In the genomic region with DNA sequence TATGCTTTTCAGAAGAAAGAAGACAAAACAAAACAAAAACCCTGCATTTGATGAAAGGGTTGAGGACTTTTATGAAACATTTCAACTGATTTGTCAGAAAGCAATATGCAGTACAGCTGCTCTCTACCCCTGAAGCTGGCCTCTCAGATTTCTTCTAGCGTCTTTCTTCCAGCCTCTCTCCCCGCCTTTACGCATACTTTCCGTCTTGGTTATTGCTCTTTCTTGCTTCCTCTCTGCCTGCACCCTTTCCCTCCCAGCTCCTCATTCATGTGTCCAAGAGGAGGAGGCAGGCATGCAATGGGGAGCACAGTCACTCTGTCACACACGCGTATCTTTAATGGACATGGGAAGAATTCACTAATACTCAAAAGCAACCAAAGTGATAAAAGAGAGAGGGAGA, we compare ENCODE assay signal across 9 cellular contexts.
A peak's percentile ranks its signal among the peaks of the same experiment; 100 is the strongest.
DNase-seq lines count a peak whose midpoint lies in the region; ATAC-seq and TF ChIP-seq lines count a peak whose summit lies in the region.
"Had no signal": no experiment of that assay in that cellular context is flagged by ENCODE, and none has a peak within 500 bp of the region (broad histone marks: within the 10 kb centered on the region; RNA-seq: fewer than 3 reads in every experiment).

No MANE protein-coding gene starts in this region.

- intact Hi-C loops in Right ventricle myocardium inferior (cut with DNase I) (no loop called here), cardiac septum (cut with DNase I) (no loop called here)

- DNase-seq in Right ventricle myocardium inferior (ENCODE audit: missing footprints): no peak
- no peak for DNase-seq in cardiac septum (ENCODE audit: low spot score)
- peak; percentile 84 for DNase-seq in fibroblast of the conjunctiva (ENCODE audit: low read depth)
- peak; percentile 58 for DNase-seq in non-pigmented ciliary epithelial cell (ENCODE audit: low read depth)
- DNase-seq in NCI-H82 treated with DMSO at 0.1 percent for 48 hours (lab: John Stamatoyannopoulos, UW; ENCODE audit: unreplicated experiment): no peak
- DNase-seq in erythroblast (lab: John Stamatoyannopoulos, UW): no peak
- DNase-seq: endodermal cell had no signal

- peak; percentile 59 for ATAC-seq in Right ventricle myocardium inferior
- no peak for ATAC-seq in GM18870 (IDR thresholded peaks at IDR 0.05; ENCODE audit: unreplicated experiment)
- ATAC-seq in GM18861 (IDR thresholded peaks at IDR 0.05; ENCODE audit: unreplicated experiment): no peak

- TF ChIP-seq POLR2A in erythroblast (IDR thresholded peaks at IDR 0.05; ENCODE audit: low read length): no peak

Comparison
In these comparisons a context has a peak if more than half of its experiments do, and no peak if none do; other contexts are left out.
1. DNase-seq: peak in fibroblast of the conjunctiva (single experiment) and non-pigmented ciliary epithelial cell (single experiment); none in Right ventricle myocardium inferior (single experiment), cardiac septum (single experiment), NCI-H82 treated with DMSO at 0.1 percent for 48 hours (single experiment) and erythroblast (0 of 2).